17 cellular contexts compared by ENCODE assay signal in the genomic region with DNA sequence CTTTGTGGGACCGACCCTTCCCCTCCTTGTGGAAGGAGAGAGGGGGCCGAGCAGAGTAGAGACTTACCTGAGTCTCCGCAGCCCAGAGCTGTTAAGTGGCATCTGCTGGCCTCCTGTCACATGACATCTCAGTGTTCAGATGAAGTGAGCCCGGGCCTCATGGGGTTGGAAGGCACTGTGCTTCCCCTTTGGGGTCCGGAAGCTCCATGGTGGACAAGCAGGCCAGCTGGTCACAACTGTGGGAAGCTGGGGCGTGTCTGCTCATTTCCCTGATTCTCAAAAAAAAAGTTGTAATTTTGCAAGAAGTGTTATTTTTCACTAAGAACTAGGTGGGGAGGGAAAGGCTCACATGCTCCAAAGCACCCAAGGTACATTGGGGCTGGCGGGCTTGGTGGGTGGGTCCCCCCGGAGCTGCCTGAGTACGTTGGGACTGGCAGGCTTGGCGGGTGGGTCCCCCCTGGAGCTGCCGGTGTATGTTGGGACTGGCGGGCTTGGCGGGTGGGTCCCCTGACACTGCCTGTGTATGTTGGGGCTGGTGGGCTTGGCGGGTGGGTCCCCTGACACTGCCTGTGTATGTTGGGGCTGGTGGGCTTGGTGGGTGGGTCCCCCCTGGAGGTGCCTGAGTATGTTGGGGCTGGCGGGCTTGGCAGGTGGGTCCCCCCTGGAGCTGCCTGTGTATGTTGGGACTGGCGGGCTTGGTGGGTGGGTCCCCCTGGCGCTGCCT. TPM values are rescaled to one million over a fixed set of nuclear protein-coding genes. Genes with fewer than 3 reads are reported as not detected.
DNase-seq lines count a peak whose midpoint lies in the region; ATAC-seq and TF ChIP-seq lines count a peak whose summit lies in the region.
"Had no signal": no experiment of that assay in that cellular context is flagged by ENCODE, and none has a peak within 500 bp of the region (broad histone marks: within the 10 kb centered on the region; RNA-seq: fewer than 3 reads in every experiment).

No MANE protein-coding gene starts in this region.

- H3K4me1 Mint-ChIP-seq in endodermal cell (peaks cover 24% of the 10 kb centered on the region), type B pancreatic cell (ENCODE audit: unreplicated experiment) (peaks cover 7% of the 10 kb centered on the region)
- H3K4me1 Mint-ChIP-seq: B cell had no signal

- H3K4me1 ChIP-seq in endodermal cell (ENCODE audit: control insufficient read depth, insufficient read depth, low read length) (peaks cover 9% of the 10 kb centered on the region), lower lobe of right lung (peaks cover 5% of the 10 kb centered on the region)
- H3K4me1 ChIP-seq: Caco-2, HAP-1, Peyer's patch had no signal

- H3K27me3 Mint-ChIP-seq in endodermal cell (ENCODE audit: insufficient read depth) (no peaks in the 10 kb centered on the region), type B pancreatic cell (no peaks in the 10 kb centered on the region)
- H3K27me3 Mint-ChIP-seq: B cell; CD4-positive, alpha-beta T cell had no signal

- DNase-seq in Right ventricle myocardium superior (peak; percentile 69), Right ventricle myocardium inferior (ENCODE audit: missing footprints) (no peak), endodermal cell (no peak), lower lobe of right lung (peak; percentile 61), type B pancreatic cell (ENCODE audit: extremely low spot score, unreplicated experiment) (no peak), dedifferentiated amniotic fluid mesenchymal stem cell (ENCODE audit: extremely low spot score) (no peak), NCI-H1092 (lab: John Stamatoyannopoulos, UW) (no peak)
- DNase-seq: 8988T; Caco-2; CD4-positive, alpha-beta T cell; GDM1; KG1; NCI-H1694 treated with DMSO at 0.1 percent for 48 hours; Peyer's patch had no signal

- no peaks in the 10 kb centered on the region for H3K9me3 ChIP-seq in endodermal cell (ENCODE audit: control insufficient read depth, low read length)
- H3K9me3 ChIP-seq in lower lobe of right lung: no peaks in the 10 kb centered on the region
- H3K9me3 ChIP-seq: Caco-2, HAP-1, Peyer's patch had no signal

- intact Hi-C loops in Right ventricle myocardium superior (cut with DNase I) (no loop called here), Right ventricle myocardium inferior (cut with DNase I) (no loop called here), lower lobe of right lung (cut with DNase I) (no loop called here)

- no peak for TF ChIP-seq CTCF in endodermal cell (conservative IDR thresholded peaks at IDR 0.05)
- TF ChIP-seq CTCF in lower lobe of right lung (IDR thresholded peaks at IDR 0.05): no peak
- TF ChIP-seq CTCF in type B pancreatic cell (conservative IDR thresholded peaks at IDR 0.05): no peak

- WGBS in endodermal cell (ENCODE audit: insufficient coverage in 1 of 2, insufficient read length in 1 of 2), 2 experiments: 87 to 100% methylated on average over 5 to 15 of the region's 17 CpGs

- H3K27ac Mint-ChIP-seq in endodermal cell: peak overlapping the region; percentile 88
- peak overlapping the region; percentile 5 for H3K27ac Mint-ChIP-seq in type B pancreatic cell
- H3K27ac Mint-ChIP-seq: B cell; CD4-positive, alpha-beta T cell had no signal

- peaks cover 47% of the 10 kb centered on the region for H3K36me3 Mint-ChIP-seq in endodermal cell (ENCODE audit: low read depth)
- peaks cover 26% of the 10 kb centered on the region for H3K36me3 Mint-ChIP-seq in type B pancreatic cell

- H3K36me3 ChIP-seq in endodermal cell (ENCODE audit: control insufficient read depth, insufficient read depth, low read length) (peaks cover 51% of the 10 kb centered on the region), lower lobe of right lung (peaks cover 59% of the 10 kb centered on the region)

- no peak overlapping the region for H3K4me3 Mint-ChIP-seq in endodermal cell
- H3K4me3 Mint-ChIP-seq in type B pancreatic cell: no peak overlapping the region
- H3K4me3 Mint-ChIP-seq: B cell; CD4-positive, alpha-beta T cell had no signal

- ATAC-seq in Right ventricle myocardium superior (ENCODE audit: poor library complexity): peak; percentile 28
- no peak for ATAC-seq in Right ventricle myocardium inferior
- peak; percentile 42 to 67 for ATAC-seq in lower lobe of right lung
- no peak for ATAC-seq in HG02884 (IDR thresholded peaks at IDR 0.05; ENCODE audit: unreplicated experiment)

- H3K27ac ChIP-seq in endodermal cell (ENCODE audit: low read depth, low read length): no peak overlapping the region
- H3K27ac ChIP-seq in lower lobe of right lung: no peak overlapping the region
- H3K27ac ChIP-seq: Peyer's patch had no signal

- H3K9ac ChIP-seq in endodermal cell (ENCODE audit: extremely low read depth, low read length, poor library complexity, severe bottlenecking): no peak overlapping the region

- no peak overlapping the region for H3K4me3 ChIP-seq in endodermal cell (ENCODE audit: low read length)
- no peak overlapping the region for H3K4me3 ChIP-seq in lower lobe of right lung
- H3K4me3 ChIP-seq: HAP-1, Peyer's patch had no signal

- H3K9me3 Mint-ChIP-seq in endodermal cell (no peaks in the 10 kb centered on the region), type B pancreatic cell (no peaks in the 10 kb centered on the region)
- H3K9me3 Mint-ChIP-seq: CD4-positive, alpha-beta T cell had no signal

- no peaks in the 10 kb centered on the region for H3K27me3 ChIP-seq in endodermal cell (ENCODE audit: control insufficient read depth, insufficient read depth, low read length, poor library complexity, severe bottlenecking)
- H3K27me3 ChIP-seq in lower lobe of right lung (ENCODE audit: low read depth): no peaks in the 10 kb centered on the region
- H3K27me3 ChIP-seq: Peyer's patch had no signal

RNA-seq across cellular contexts. Expression of a gene that starts 18.2 kb away (rescaled TPM):
- total RNA-seq in Right ventricle myocardium superior: 196 TPM
- 194 TPM for total RNA-seq in Right ventricle myocardium inferior
- total RNA-seq in endodermal cell: 10 to 100 TPM; 35.8 to 44.7 TPM
- polyA plus RNA-seq in endodermal cell (2013, experiment 1 of 2): 23.4 TPM
- 23.9 TPM for polyA plus RNA-seq in endodermal cell (2013, experiment 2 of 2)
- total RNA-seq in lower lobe of right lung: 16.8 TPM
- total RNA-seq in type B pancreatic cell (ENCODE audit: low replicate concordance): 17.2 and 29.2 TPM in 2 replicates

RNA-seq across cellular contexts. Expression of a gene that starts 55.4 kb away (rescaled TPM):
- total RNA-seq in Right ventricle myocardium superior: 506 TPM
- total RNA-seq in Right ventricle myocardium inferior: 468 TPM
- 1 to 10 TPM; 1.6 to 2.9 TPM for total RNA-seq in endodermal cell
- 2.7 TPM for polyA plus RNA-seq in endodermal cell (2013, experiment 1 of 2)
- 3.2 TPM for polyA plus RNA-seq in endodermal cell (2013, experiment 2 of 2)
- 2.7 TPM for total RNA-seq in lower lobe of right lung
- 2.5 and 4.1 TPM in 2 replicates for total RNA-seq in type B pancreatic cell (ENCODE audit: low replicate concordance)

Comparison
In these comparisons a context has a peak if more than half of its experiments do, and no peak if none do; other contexts are left out.
1. ATAC-seq: peak in Right ventricle myocardium superior (single experiment) and lower lobe of right lung (2 of 2); none in Right ventricle myocardium inferior (single experiment) and HG02884 (single experiment).
2. DNase-seq: peak in Right ventricle myocardium superior (single experiment) and lower lobe of right lung (single experiment); none in Right ventricle myocardium inferior (single experiment), endodermal cell (single experiment), type B pancreatic cell (single experiment), dedifferentiated amniotic fluid mesenchymal stem cell (single experiment) and NCI-H1092 (single experiment).
3. RNA of a gene that starts 55.4 kb away (total RNA-seq): 506 TPM in Right ventricle myocardium superior (single experiment) and 468 TPM in Right ventricle myocardium inferior (single experiment); 2.5 to 4.1 TPM in type B pancreatic cell, 1.6 to 2.9 TPM in endodermal cell and 2.7 TPM in lower lobe of right lung (single experiment); every median in the first group is over 10 times any median in the second.